In the genomic region with DNA sequence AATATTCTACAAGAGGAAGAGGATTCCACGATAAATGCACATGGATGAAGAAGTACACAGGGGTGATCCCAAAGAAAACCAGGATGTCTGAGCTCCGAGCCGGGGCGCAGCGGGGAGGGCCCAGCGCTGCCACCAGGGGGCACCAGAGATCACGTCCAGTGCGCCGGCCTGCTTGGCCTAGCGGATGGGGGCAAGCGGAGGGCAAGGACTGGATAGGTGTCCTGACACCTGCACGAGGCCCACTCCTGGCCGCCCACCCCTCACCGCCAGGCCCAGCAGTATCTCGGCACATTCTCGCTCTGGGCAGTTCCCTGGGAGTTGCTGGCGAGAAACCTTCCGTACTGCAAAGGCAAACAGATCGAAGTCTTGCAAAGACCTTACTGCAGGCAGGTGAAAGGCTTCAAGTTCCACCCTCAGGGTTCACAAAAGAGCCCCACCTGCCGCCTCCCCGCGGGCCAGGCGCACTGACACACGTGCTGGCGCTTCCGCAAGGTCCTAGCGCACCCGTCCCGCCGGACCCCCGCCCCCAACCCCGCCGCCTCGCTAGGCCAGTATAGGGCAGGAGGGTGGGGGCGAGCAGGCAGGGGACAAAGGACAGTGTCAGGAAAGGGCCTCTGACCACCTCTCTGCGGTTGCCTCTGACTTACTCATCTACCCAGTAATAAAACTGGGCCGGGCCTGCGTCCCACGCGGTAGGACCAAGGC, we compare ENCODE assay signal across 8 cellular contexts. TPM values are rescaled to one million over a fixed set of nuclear protein-coding genes. Genes with fewer than 3 reads are reported as not detected.
DNase-seq lines count a peak whose midpoint lies in the region; ATAC-seq and TF ChIP-seq lines count a peak whose summit lies in the region.

No MANE protein-coding gene starts in this region.

- H3K27ac ChIP-seq in BLaER1 (no peak overlapping the region), HCT116 (ENCODE audit: low read depth, low read length) (no peak overlapping the region), ovary (no peak overlapping the region), upper lobe of left lung (no peak overlapping the region)

- CTCF ChIA-PET in HCT116 (lab: Charles Lee), result interaction anchor here (0.6 to 5.6 kb wide), 27 partner anchors 9 to 614 kb away, joined by 3 to 134 read pairs (median 5); a partner anchor contains a TSS

- no peak for TF ChIP-seq EP300 in ovary (IDR thresholded peaks at IDR 0.05)
- TF ChIP-seq EP300 in upper lobe of left lung (IDR thresholded peaks at IDR 0.05), result no peak

- H3K4me2 ChIP-seq in BLaER1 (peak overlapping the region; percentile 96), HCT116 (ENCODE audit: low read length) (no peak overlapping the region)

- TF ChIP-seq CTCF in HCT116 (IDR thresholded peaks at IDR 0.05 in 2 of 3, conservative IDR thresholded peaks at IDR 0.05 in 1 of 3; ENCODE audit: borderline replicate concordance in 1 of 3, insufficient read depth in 1 of 3, low read depth in 2 of 3, low read length in 2 of 3), result peak; percentile 92 to 99 (median 99)
- peak; percentile 82 to 97 (median 89) for TF ChIP-seq CTCF in ovary (IDR thresholded peaks at IDR 0.05)
- TF ChIP-seq CTCF in upper lobe of left lung (IDR thresholded peaks at IDR 0.05), result peak; percentile 93 to 97 (median 95)

- H3K9ac ChIP-seq in BLaER1 (peak overlapping the region; percentile 32; the same call in 1 of the 2 replicates), HCT116 (ENCODE audit: low read length) (no peak overlapping the region)

- no peak overlapping the region for H3K4me3 ChIP-seq in BLaER1
- no peak overlapping the region for H3K4me3 ChIP-seq in HCT116 (replicated peaks in 1 of 2; ENCODE audit: low read depth in 1 of 2, low read length in 2 of 2)
- no peak overlapping the region for H3K4me3 ChIP-seq in ovary
- peak overlapping the region in 1 of 4 donors; percentile 2 for H3K4me3 ChIP-seq in upper lobe of left lung

- TF ChIP-seq POLR2A in HCT116 (IDR thresholded peaks at IDR 0.05; ENCODE audit: borderline replicate concordance, extremely low read depth, insufficient read depth, insufficient read length), result no peak
- no peak for TF ChIP-seq POLR2A in ovary (IDR thresholded peaks at IDR 0.05)
- TF ChIP-seq POLR2A in upper lobe of left lung (IDR thresholded peaks at IDR 0.05), result no peak

- DNase-seq in HCT116 (ENCODE audit: low read depth, low spot score), result no peak
- peak; percentile 56 for DNase-seq in RKO (ENCODE audit: low spot score)
- peak; percentile 66 for DNase-seq in activated gamma-delta T cell treated with Interleukin-2 at 50 U/mL for 16 hours
- DNase-seq in glomerular visceral epithelial cell (ENCODE audit: extremely low spot score), result peak; percentile 61
- DNase-seq in ovary, result peak; percentile 68 to 86 (median 82)
- peak; percentile 77 to 95 for DNase-seq in upper lobe of left lung

- BruUV-seq in HCT116 (replicated peaks; lab: Mats Ljungman, UMichigan), result no TSS peak

- POLR2A ChIA-PET in HCT116 (lab: Charles Lee), result interaction anchor here (0.9 to 1.3 kb wide), 5 partner anchors 29 to 61 kb away, joined by 3 to 5 read pairs (median 4); a partner anchor contains a TSS

- H3K4me1 ChIP-seq in BLaER1 (peaks cover 76% of the 10 kb centered on the region), HCT116 (ENCODE audit: control insufficient read depth in 1 of 2, insufficient read depth in 2 of 2, low read length in 2 of 2) (peaks cover 0 to 21% of the 10 kb centered on the region in 2 experiments; a peak in 3 of 4 replicates), ovary (ENCODE audit: insufficient read depth) (peaks cover 9% of the 10 kb centered on the region), upper lobe of left lung (peaks cover 29 to 47% (median 36%) of the 10 kb centered on the region in 4 donors)

- H3K9me2 ChIP-seq in HCT116 (ENCODE audit: insufficient read depth), result no peaks in the 10 kb centered on the region

- no peaks in the 10 kb centered on the region for H3K36me3 ChIP-seq in BLaER1
- H3K36me3 ChIP-seq in HCT116 (ENCODE audit: control insufficient read depth in 1 of 2, insufficient read depth in 2 of 2, low read length in 2 of 2), result no peaks in the 10 kb centered on the region; a peak in 1 of 4 replicates
- no peaks in the 10 kb centered on the region for H3K36me3 ChIP-seq in ovary
- no peaks in the 10 kb centered on the region for H3K36me3 ChIP-seq in upper lobe of left lung

- intact Hi-C loops in HCT116 (cut with micrococcal nuclease), result loop anchor here (1.0 to 10.0 kb wide), 3 partner anchors 31 to 495 kb away; a partner anchor contains a TSS
- intact Hi-C loops in ovary (cut with DNase I), result loop anchor here (2.0 to 10.0 kb wide), 5 partner anchors 85 to 235 kb away; no protein-coding TSS in a partner anchor

- peaks cover 26% of the 10 kb centered on the region for H4K20me1 ChIP-seq in BLaER1
- H4K20me1 ChIP-seq in HCT116 (ENCODE audit: insufficient read depth), result no peaks in the 10 kb centered on the region

- WGBS in ovary, 3 donors, result 12 to 13% (median 13%) methylated on average over 36 to 40 of the region's 40 CpGs
- 16 to 29% methylated on average over 21 to 40 of the region's 40 CpGs for WGBS in upper lobe of left lung, 2 donors

- peak; percentile 93 for TF ChIP-seq RAD21 in HCT116 (IDR thresholded peaks at IDR 0.05; ENCODE audit: low read depth)

- no peak overlapping the region for H2AFZ ChIP-seq in HCT116 (ENCODE audit: low read depth, low read length, poor library complexity, severe bottlenecking)

- ATAC-seq in HCT116 (peak; percentile 63), upper lobe of left lung (ENCODE audit: low FRiP score in 2 of 2) (peak; percentile 74 to 80), GM19035 (IDR thresholded peaks at IDR 0.05; ENCODE audit: unreplicated experiment) (no peak)

- H3K79me2 ChIP-seq in HCT116 (ENCODE audit: insufficient read depth, low read length), result no peaks in the 10 kb centered on the region

- H3K27me3 ChIP-seq in BLaER1 (peaks cover 61% of the 10 kb centered on the region), HCT116 (ENCODE audit: insufficient read depth, low read length) (no peaks in the 10 kb centered on the region), ovary (peaks cover 9% of the 10 kb centered on the region), upper lobe of left lung (peaks cover 1 to 48% (median 30%) of the 10 kb centered on the region in 4 donors)

- RAD21 ChIA-PET in HCT116 (lab: Charles Lee; ENCODE audit: low non-redundant PET in 1 of 2, low total read pairs in 2 of 2, uncharacterized antibody in 2 of 2, unreplicated experiment in 2 of 2), result interaction anchor here (0.6 to 1.3 kb wide), 7 partner anchors 12 to 143 kb away, joined by 3 to 18 read pairs (median 5); a partner anchor contains a TSS

- H3K9me3 ChIP-seq in BLaER1 (no peaks in the 10 kb centered on the region), HCT116 (ENCODE audit: control insufficient read depth in 1 of 2, insufficient read depth in 1 of 2, low read depth in 1 of 2, low read length in 2 of 2) (no peaks in the 10 kb centered on the region), ovary (no peaks in the 10 kb centered on the region), upper lobe of left lung (no peaks in the 10 kb centered on the region)

TF ChIP-seq in HCT116, 20 proteins besides CTCF, POLR2A, EP300 and RAD21:
- no peak for TF ChIP-seq ELF1 (IDR thresholded peaks at IDR 0.05; ENCODE audit: borderline replicate concordance, low read depth)

RNA-seq across cellular contexts. Expression of a gene that starts 3.3 kb away (rescaled TPM):
- total RNA-seq in HCT116 (2021; ENCODE audit: unreplicated experiment) (0.89 TPM), ovary (under 1 TPM in 1 of 7 donors, not detected in 6; 0.27 TPM), upper lobe of left lung (1 to 10 TPM in 1 of 6 donors, not detected in 5; 5.2 TPM)
- 0.18 and 0.25 TPM in 2 replicates for polyA plus RNA-seq in HCT116 (2012)
- not detected for polyA plus RNA-seq in ovary

RNA-seq across cellular contexts. Expression of a gene that starts 28.1 kb away (rescaled TPM):
- total RNA-seq in HCT116 (2021; ENCODE audit: unreplicated experiment), result 2.8 TPM
- polyA plus RNA-seq in HCT116 (2012), result 1.7 TPM in 2 replicates
- 10 to 100 TPM in 1 of 7 donors, 1 to 10 TPM in 6; 1.9 to 13.9 (median 6.0) TPM for total RNA-seq in ovary
- polyA plus RNA-seq in ovary, result 1 to 10 TPM; 3.2 to 8.6 TPM
- total RNA-seq in upper lobe of left lung, result 100 to 1,000 TPM in 2 of 6 donors, 10 to 100 TPM in 4; 26.9 to 170 (median 85.7) TPM

RNA-seq across cellular contexts. Expression of a gene that starts 40.7 kb away (rescaled TPM):
- 19.9 TPM for total RNA-seq in HCT116 (2021; ENCODE audit: unreplicated experiment)
- 17.3 and 17.9 TPM in 2 replicates for polyA plus RNA-seq in HCT116 (2012)
- total RNA-seq in ovary, result 1 to 10 TPM in 6 of 7 donors, under 1 TPM in 1; 0.36 to 6.7 (median 1.6) TPM
- polyA plus RNA-seq in ovary, result under 1 TPM; 0.47 to 0.52 TPM
- total RNA-seq in upper lobe of left lung, result 10 to 100 TPM in 3 of 6 donors, 1 to 10 TPM in 3; 4.5 to 23.4 (median 15.0) TPM

RNA-seq across cellular contexts. Expression of a gene that starts 43.9 kb away (rescaled TPM):
- total RNA-seq in HCT116 (2021; ENCODE audit: unreplicated experiment) (8.8 TPM), ovary (10 to 100 TPM in 6 of 7 donors, 1 to 10 TPM in 1; 8.1 to 50.6 (median 30.6) TPM), upper lobe of left lung (10 to 100 TPM; 15.7 to 36.2 (median 25.6) TPM)
- polyA plus RNA-seq in HCT116 (2012), result 2.8 and 3.5 TPM in 2 replicates
- polyA plus RNA-seq in ovary, result 10 to 100 TPM in 1 of 2 donors, 1 to 10 TPM in 1; 7.4 to 31.2 TPM
